Comparison of ENCODE assay signal across 19 cellular contexts in the genomic region with DNA sequence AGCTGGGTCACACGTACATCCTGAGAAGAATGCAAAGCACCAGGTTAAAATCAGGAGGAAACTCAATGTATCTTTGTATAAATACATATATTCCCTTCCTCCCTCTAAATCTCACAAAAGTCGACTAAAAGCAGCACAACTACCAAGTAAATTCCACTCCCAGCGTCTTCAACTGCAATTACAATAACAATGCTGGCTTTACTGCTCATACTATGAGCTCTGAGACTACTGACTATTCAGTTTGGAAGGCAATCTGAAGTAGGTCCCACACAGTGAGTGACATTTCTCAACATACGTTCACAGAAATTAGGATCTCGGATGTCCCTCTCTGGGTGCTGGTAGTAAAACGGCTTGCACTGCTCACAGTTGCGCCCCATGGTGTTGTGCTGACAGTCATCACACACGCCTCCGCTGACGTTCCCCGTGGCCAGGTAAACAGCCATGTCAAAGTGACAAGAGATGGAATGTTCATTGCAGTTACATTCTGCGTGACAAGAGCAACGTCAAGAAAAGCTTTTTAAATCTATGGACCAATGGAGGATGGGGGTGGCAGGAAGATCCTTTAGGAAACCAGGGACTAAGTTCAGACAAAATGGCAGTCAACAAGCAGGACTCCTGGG. TPM values are rescaled to one million over a fixed set of nuclear protein-coding genes. Genes with fewer than 3 reads are reported as not detected.
DNase-seq lines count a peak whose midpoint lies in the region; ATAC-seq and TF ChIP-seq lines count a peak whose summit lies in the region.
"Had no signal": no experiment of that assay in that cellular context is flagged by ENCODE, and none has a peak within 500 bp of the region (broad histone marks: within the 10 kb centered on the region; RNA-seq: fewer than 3 reads in every experiment).

No MANE protein-coding gene starts in this region.

- no peak for TF ChIP-seq CTCF in heart right ventricle (IDR thresholded peaks at IDR 0.05)
- no peak for TF ChIP-seq CTCF in endothelial cell (IDR thresholded peaks at IDR 0.05; ENCODE audit: unreplicated experiment)
- no peak for TF ChIP-seq CTCF in neural cell (IDR thresholded peaks at IDR 0.05; ENCODE audit: poor library complexity, severe bottlenecking)
- TF ChIP-seq CTCF in gastrocnemius medialis (IDR thresholded peaks at IDR 0.05 in 4 of 5, conservative IDR thresholded peaks at IDR 0.05 in 1 of 5), result no peak

- in situ Hi-C loops in gastrocnemius medialis (cut with MboI; ENCODE audit: low sequenced_read_pairs in 4 of 4), result no loop called here

- no peak overlapping the region for H3K9ac ChIP-seq in neural cell (ENCODE audit: low read length)

- H3K9me3 Mint-ChIP-seq in endothelial cell (ENCODE audit: unreplicated experiment), result no peaks in the 10 kb centered on the region
- no peaks in the 10 kb centered on the region for H3K9me3 Mint-ChIP-seq in activated naive CD4-positive, alpha-beta T cell treated with anti-CD3 and anti-CD28 coated beads for 36 hours
- H3K9me3 Mint-ChIP-seq: CD8-positive, alpha-beta T cell had no signal

- H3K4me3 ChIP-seq in heart right ventricle (no peak overlapping the region), neural cell (ENCODE audit: low read length) (peak overlapping the region; percentile 22), gastrocnemius medialis (no peak overlapping the region)

- CTCF ChIA-PET in activated naive CD4-positive, alpha-beta T cell treated with anti-CD3 and anti-CD28 coated beads for 36 hours (lab: Charles Lee), result no interaction called here

- peak; percentile 67 for TF ChIP-seq EP300 in neural cell (conservative IDR thresholded peaks at IDR 0.05; ENCODE audit: poor library complexity, severe bottlenecking)

- no peak overlapping the region for H2AFZ ChIP-seq in neural cell (ENCODE audit: low read depth, low read length)

- H3K27ac Mint-ChIP-seq in endothelial cell (ENCODE audit: unreplicated experiment), result peak overlapping the region; percentile 64
- no peak overlapping the region for H3K27ac Mint-ChIP-seq in activated naive CD4-positive, alpha-beta T cell treated with anti-CD3 and anti-CD28 coated beads for 36 hours
- H3K27ac Mint-ChIP-seq: CD8-positive, alpha-beta T cell had no signal

- ATAC-seq in heart right ventricle (no peak), gastrocnemius medialis (no peak), HG02973 (IDR thresholded peaks at IDR 0.05; ENCODE audit: unreplicated experiment) (no peak)
- ATAC-seq: CD8-positive, alpha-beta T cell had no signal

- H3K4me1 ChIP-seq in heart right ventricle (peaks cover 0 to 57% (median 50%) of the 10 kb centered on the region in 9 donors), gastrocnemius medialis (peaks cover 11 to 18% of the 10 kb centered on the region in 2 donors)

- H3K27me3 Mint-ChIP-seq in endothelial cell (ENCODE audit: unreplicated experiment), result peaks cover 7% of the 10 kb centered on the region
- H3K27me3 Mint-ChIP-seq in activated naive CD4-positive, alpha-beta T cell treated with anti-CD3 and anti-CD28 coated beads for 36 hours (ENCODE audit: low read depth), result peaks cover 2% of the 10 kb centered on the region

- peak overlapping the region; percentile 80 for H3K4me3 Mint-ChIP-seq in endothelial cell (ENCODE audit: unreplicated experiment)
- H3K4me3 Mint-ChIP-seq in activated naive CD4-positive, alpha-beta T cell treated with anti-CD3 and anti-CD28 coated beads for 36 hours, result no peak overlapping the region
- H3K4me3 Mint-ChIP-seq: CD8-positive, alpha-beta T cell had no signal

- peaks cover 80% of the 10 kb centered on the region for H3K36me3 Mint-ChIP-seq in endothelial cell (ENCODE audit: low read depth, unreplicated experiment)
- H3K36me3 Mint-ChIP-seq in activated naive CD4-positive, alpha-beta T cell treated with anti-CD3 and anti-CD28 coated beads for 36 hours (ENCODE audit: low read depth), result no peaks in the 10 kb centered on the region
- H3K36me3 Mint-ChIP-seq: CD8-positive, alpha-beta T cell had no signal

- H3K4me2 ChIP-seq in neural cell (ENCODE audit: low read length), result no peak overlapping the region

- no peaks in the 10 kb centered on the region for H3K4me1 Mint-ChIP-seq in endothelial cell (ENCODE audit: unreplicated experiment)
- H3K4me1 Mint-ChIP-seq in activated naive CD4-positive, alpha-beta T cell treated with anti-CD3 and anti-CD28 coated beads for 36 hours (ENCODE audit: low read depth), result no peaks in the 10 kb centered on the region

- 89 to 91% methylated on average over 13 of the region's 13 CpGs for WGBS in heart right ventricle, 2 donors

- H3K9me3 ChIP-seq in heart right ventricle (no peaks in the 10 kb centered on the region), neural cell (ENCODE audit: low read length) (no peaks in the 10 kb centered on the region), gastrocnemius medialis (no peaks in the 10 kb centered on the region)

- H3K27me3 ChIP-seq in heart right ventricle (no peaks in the 10 kb centered on the region), neural cell (ENCODE audit: insufficient read depth, low read depth, low read length) (no peaks in the 10 kb centered on the region), gastrocnemius medialis (no peaks in the 10 kb centered on the region)

- H4K20me1 ChIP-seq in neural cell (ENCODE audit: insufficient read depth), result no peaks in the 10 kb centered on the region

- H3K36me3 ChIP-seq in heart right ventricle, result peaks cover 0 to 85% (median 26%) of the 10 kb centered on the region in 9 donors
- H3K36me3 ChIP-seq in neural cell (ENCODE audit: insufficient read depth, low read length), result no peaks in the 10 kb centered on the region
- no peaks in the 10 kb centered on the region for H3K36me3 ChIP-seq in gastrocnemius medialis

- no peaks in the 10 kb centered on the region for H3F3A ChIP-seq in neural cell (ENCODE audit: insufficient read depth, low read length, poor library complexity, severe bottlenecking)

- H3K27ac ChIP-seq in heart right ventricle (peak overlapping the region in 6 of 10 donors; percentile 30 to 81 (median 66)), neural cell (ENCODE audit: low read length) (no peak overlapping the region), gastrocnemius medialis (peak overlapping the region; percentile 6 to 59 (median 12))

- intact Hi-C loops in heart right ventricle (cut with DNase I), result no loop called here
- intact Hi-C loops in cardiac septum (cut with DNase I), result no loop called here
- intact Hi-C loops in gastrocnemius medialis (cut with DNase I; ENCODE audit: low total_unique reads), result loop anchor here (10.0 kb wide), 1 partner anchor 81 kb away; a partner anchor contains a TSS
- intact Hi-C loops in activated naive CD4-positive, alpha-beta T cell treated with anti-CD3 and anti-CD28 coated beads for 36 hours (cut with micrococcal nuclease), result no loop called here

- DNase-seq in heart right ventricle (no peak), cardiac septum (ENCODE audit: low spot score) (no peak), endothelial cell (ENCODE audit: low spot score) (no peak), gastrocnemius medialis (no peak), glomerular visceral epithelial cell (ENCODE audit: extremely low spot score) (no peak)
- DNase-seq in activated naive CD4-positive, alpha-beta T cell treated with anti-CD3 and anti-CD28 coated beads for 36 hours, result no peak
- DNase-seq: 8988T; C1 segment of cervical spinal cord; Calu3; CD8-positive, alpha-beta T cell; DMS153; KBM-7; NCI-H1092 treated with DMSO at 0.1 percent for 48 hours; NCI-H1436 treated with DMSO at 0.1 percent for 48 hours; NCI-H1930; NCI-H2227 treated with DMSO at 0.1 percent for 48 hours; NCI-H510A had no signal

- no peak for TF ChIP-seq POLR2A in gastrocnemius medialis (IDR thresholded peaks at IDR 0.05)

- H3K79me2 ChIP-seq in neural cell (replicated peaks; ENCODE audit: insufficient read depth, low read length), result no peaks in the 10 kb centered on the region

- TF ChIP-seq RAD21 in neural cell (conservative IDR thresholded peaks at IDR 0.05), result no peak

- no peaks in the 10 kb centered on the region for H3K9me2 ChIP-seq in neural cell (ENCODE audit: insufficient read depth, low read length)

TF ChIP-seq in neural cell, 6 proteins besides CTCF, POLR2A, EP300 and RAD21:
- TF ChIP-seq POLR2AphosphoS5 (IDR thresholded peaks at IDR 0.05) (peak; percentile 60), EZH2 (IDR thresholded peaks at IDR 0.05; ENCODE audit: borderline replicate concordance, insufficient read depth, low read length, poor library complexity, severe bottlenecking) (no peak)

RNA-seq across cellular contexts. Expression of a gene that starts 27.5 kb away (rescaled TPM):
- total RNA-seq in heart right ventricle (10 to 100 TPM; 33.3 to 84.8 (median 52.7) TPM), cardiac septum (55.1 TPM), endothelial cell (ENCODE audit: unreplicated experiment) (453 TPM), gastrocnemius medialis (10 to 100 TPM; 14.5 to 56.6 (median 29.8) TPM)
- polyA plus RNA-seq in heart right ventricle (100 to 1,000 TPM in 1 of 2 donors, 10 to 100 TPM in 1; 84.0 to 145 TPM), neural cell (2.5 and 7.6 TPM in 2 replicates)
- 4.1 and 5.8 TPM in 2 replicates for polyA minus RNA-seq in neural cell
- total RNA-seq in activated naive CD4-positive, alpha-beta T cell treated with anti-CD3 and anti-CD28 coated beads for 36 hours, result under 1 TPM in 1 of 2 experiments, not detected in 1; 0.14 TPM
- total RNA-seq: CD8-positive, alpha-beta T cell had no signal

Comparison
In these comparisons a context has a peak if more than half of its experiments do, and no peak if none do; other contexts are left out.
1. RNA of a gene that starts 27.5 kb away (total RNA-seq): 453 TPM in endothelial cell (single experiment), 55.1 TPM in cardiac septum (single experiment), 33.3 to 84.8 TPM in heart right ventricle and 14.5 to 56.6 TPM in gastrocnemius medialis; 0.14 TPM in activated naive CD4-positive, alpha-beta T cell treated with anti-CD3 and anti-CD28 coated beads for 36 hours; every median in the first group is over 10 times any median in the second.